Comparison of ENCODE assay signal across 8 cellular contexts in genomic region chr14:59189822-59190368, GRCh38. TPM values are rescaled to one million over a fixed set of nuclear protein-coding genes. Genes with fewer than 3 reads are reported as not detected.
DNase-seq lines count a peak whose midpoint lies in the region; ATAC-seq, FAIRE-seq and TF ChIP-seq lines count a peak whose summit lies in the region.

No MANE protein-coding gene starts in this region.

- H3K27me3 ChIP-seq in GM06990 (replicated peaks; ENCODE audit: control insufficient read depth, insufficient read depth, low read length) = no peaks in the 10 kb centered on the region
- no peaks in the 10 kb centered on the region for H3K27me3 ChIP-seq in pancreas
- H3K27me3 ChIP-seq in thyroid gland = no peaks in the 10 kb centered on the region

- 2 to 3% methylated on average over 24 of the region's 24 CpGs for WGBS in pancreas, 2 donors
- WGBS in thyroid gland, 2 donors = 5% methylated on average over 24 of the region's 24 CpGs

- H3K4me1 Mint-ChIP-seq in HFFc6 (ENCODE audit: low read depth) = peaks cover 18% of the 10 kb centered on the region
- peaks cover 16% of the 10 kb centered on the region for H3K4me1 Mint-ChIP-seq in activated naive CD8-positive, alpha-beta T cell treated with anti-CD3 and anti-CD28 coated beads, Interleukin-2, amount 10 ng/mL, durations not matched to agents 7 days and 5 days

- FAIRE-seq in pancreas (lab: Jason Lieb, UNC) = no peak

- H3K36me3 ChIP-seq in GM06990 (ENCODE audit: control insufficient read depth, insufficient read depth, low read length) (no peaks in the 10 kb centered on the region), pancreas (no peaks in the 10 kb centered on the region), thyroid gland (no peaks in the 10 kb centered on the region)

- TF ChIP-seq POLR2A in NB4 (IDR thresholded peaks at IDR 0.05; ENCODE audit: extremely low read depth, insufficient read length) (no peak), thyroid gland (IDR thresholded peaks at IDR 0.05) (no peak)

- no peaks in the 10 kb centered on the region for H3K9me3 ChIP-seq in pancreas
- no peaks in the 10 kb centered on the region for H3K9me3 ChIP-seq in thyroid gland

- H3K4me3 Mint-ChIP-seq in HFFc6 = peak overlapping the region; percentile 95
- peak overlapping the region; percentile 93 for H3K4me3 Mint-ChIP-seq in activated naive CD8-positive, alpha-beta T cell treated with anti-CD3 and anti-CD28 coated beads, Interleukin-2, amount 10 ng/mL, durations not matched to agents 7 days and 5 days

- H3K36me3 Mint-ChIP-seq in HFFc6 (ENCODE audit: low read depth) = no peaks in the 10 kb centered on the region
- H3K36me3 Mint-ChIP-seq in activated naive CD8-positive, alpha-beta T cell treated with anti-CD3 and anti-CD28 coated beads, Interleukin-2, amount 10 ng/mL, durations not matched to agents 7 days and 5 days = peaks cover 2% of the 10 kb centered on the region

- H3K4me1 ChIP-seq in pancreas (peaks cover 22 to 24% (median 24%) of the 10 kb centered on the region in 3 donors), thyroid gland (peaks cover 5 to 7% of the 10 kb centered on the region in 2 donors)

- H3K27me3 Mint-ChIP-seq in HFFc6 (ENCODE audit: insufficient read depth) = peaks cover 15% of the 10 kb centered on the region; the same call in 1 of the 2 replicates
- H3K27me3 Mint-ChIP-seq in activated naive CD8-positive, alpha-beta T cell treated with anti-CD3 and anti-CD28 coated beads, Interleukin-2, amount 10 ng/mL, durations not matched to agents 7 days and 5 days = peaks cover 19% of the 10 kb centered on the region

- H3K9me3 Mint-ChIP-seq in HFFc6 = no peaks in the 10 kb centered on the region
- H3K9me3 Mint-ChIP-seq in activated naive CD8-positive, alpha-beta T cell treated with anti-CD3 and anti-CD28 coated beads, Interleukin-2, amount 10 ng/mL, durations not matched to agents 7 days and 5 days = no peaks in the 10 kb centered on the region

- intact Hi-C loops in Right ventricle myocardium superior (cut with DNase I) (loop anchor here (10.0 kb wide), 2 partner anchors 55 to 125 kb away; no protein-coding TSS in a partner anchor), pancreas (cut with DNase I) (no loop called here), thyroid gland (cut with DNase I) (loop anchor here (5.0 to 10.0 kb wide), 2 partner anchors 65 to 172 kb away; no protein-coding TSS in a partner anchor)

- peak; percentile 72 for ATAC-seq in SK-N-SH treated with all-trans-retinoic acid at 6 μM for 48 hours
- peak; percentile 12 for ATAC-seq in activated naive CD8-positive, alpha-beta T cell treated with anti-CD3 and anti-CD28 coated beads, Interleukin-2, amount 10 ng/mL, durations not matched to agents 7 days and 5 days (ENCODE audit: low read depth)
- peak; percentile 47 for ATAC-seq in Right ventricle myocardium superior (ENCODE audit: poor library complexity)
- peak; percentile 40 to 63 (median 54) for ATAC-seq in pancreas

- peak overlapping the region; percentile 96 to 98 (median 97) for H3K27ac ChIP-seq in pancreas
- peak overlapping the region; percentile 92 to 95 (median 94) for H3K27ac ChIP-seq in thyroid gland

- TF ChIP-seq CTCF in GM06990 (IDR thresholded peaks at IDR 0.05; ENCODE audit: insufficient read depth, low read length, poor library complexity, severe bottlenecking) (no peak), HFFc6 (IDR thresholded peaks at IDR 0.05) (no peak), NB4 (IDR thresholded peaks at IDR 0.05; ENCODE audit: low read depth, low read length) (no peak), pancreas (IDR thresholded peaks at IDR 0.05) (no peak), thyroid gland (IDR thresholded peaks at IDR 0.05) (no peak)

- H3K4me3 ChIP-seq in GM06990 (replicated peaks; ENCODE audit: low read depth, low read length) (peak overlapping the region; percentile 65), NB4 (ENCODE audit: low read depth, low read length) (peak overlapping the region; percentile 71), pancreas (peak overlapping the region; percentile 38 to 83 (median 68)), thyroid gland (replicated peaks in 1 of 3) (peak overlapping the region in 2 of 3 donors; percentile 76 to 90)

- DNase-seq in GM06990 (ENCODE audit: extremely low read depth, insufficient read length) (peak; percentile 75), HFFc6 (peak; percentile 94), NB4 (ENCODE audit: low read depth) (peak; percentile 74), Right ventricle myocardium superior (peak; percentile 91), pancreas (peak; percentile 82 to 93 (median 87)), thyroid gland (peak; percentile 91 to 92)
- DNase-seq in activated naive CD8-positive, alpha-beta T cell treated with anti-CD3 and anti-CD28 coated beads, Interleukin-2, amount 10 ng/mL, durations not matched to agents 7 days and 5 days = peak; percentile 77

- POLR2A ChIA-PET in activated naive CD8-positive, alpha-beta T cell treated with anti-CD3 and anti-CD28 coated beads, Interleukin-2, amount 10 ng/mL, durations not matched to agents 7 days and 5 days (lab: Charles Lee) = interaction anchor here (0.5 to 1.9 kb wide), 4 partner anchors 24 to 763 kb away, joined by 3 to 6 read pairs (median 4); partner anchors contain the start of genes JKAMP, KIAA0586, L3HYPDH and TIMM9

- peak overlapping the region; percentile 97 for H3K27ac Mint-ChIP-seq in HFFc6
- peak overlapping the region; percentile 79 for H3K27ac Mint-ChIP-seq in activated naive CD8-positive, alpha-beta T cell treated with anti-CD3 and anti-CD28 coated beads, Interleukin-2, amount 10 ng/mL, durations not matched to agents 7 days and 5 days

TF ChIP-seq in SK-N-SH treated with all-trans-retinoic acid at 6 μM for 48 hours, 23 proteins besides CTCF, POLR2A, EP300 and RAD21:
- TF ChIP-seq SNAI2 (CRISPR knock-in tag; IDR thresholded peaks at IDR 0.05) (no peak), ZNF565 (CRISPR knock-in tag; conservative IDR thresholded peaks at IDR 0.05; ENCODE audit: low read depth) (no peak), OSR1 (CRISPR knock-in tag; IDR thresholded peaks at IDR 0.05) (no peak), ZNF70 (CRISPR knock-in tag; IDR thresholded peaks at IDR 0.05) (no peak), POU6F1 (CRISPR knock-in tag; IDR thresholded peaks at IDR 0.05; ENCODE audit: borderline replicate concordance, low read depth) (no peak), ZFP30 (CRISPR knock-in tag; IDR thresholded peaks at IDR 0.05) (no peak), PATZ1 (CRISPR knock-in tag; IDR thresholded peaks at IDR 0.05; ENCODE audit: borderline replicate concordance) (no peak), ZNF8 (CRISPR knock-in tag; IDR thresholded peaks at IDR 0.05) (no peak)

RNA-seq across cellular contexts. Expression of gene DAAM1, which starts 1.4 kb away (rescaled TPM):
- 10 to 100 TPM in 2 of 6 experiments, 1 to 10 TPM in 4; 7.5 to 12.2 (median 8.6) TPM for total RNA-seq in HFFc6 (2021; fragmentation: NEBNext Ultra II Directional; extraction: Animal tissue kit (Norgen Biotek cat#: 25700))
- 10 to 100 TPM; 20.4 to 24.9 TPM for total RNA-seq in activated naive CD8-positive, alpha-beta T cell treated with anti-CD3 and anti-CD28 coated beads, Interleukin-2, amount 10 ng/mL, durations not matched to agents 7 days and 5 days
- 104 TPM for total RNA-seq in Right ventricle myocardium superior
- total RNA-seq in pancreas = 10 to 100 TPM; 12.8 to 26.7 (median 19.1) TPM
- polyA plus RNA-seq in pancreas = 10 to 100 TPM in 1 of 2 donors, 1 to 10 TPM in 1; 6.2 to 11.0 TPM
- total RNA-seq in thyroid gland = 10 to 100 TPM; 25.3 to 47.2 (median 37.8) TPM

Comparison
In these comparisons a context has a peak if more than half of its experiments do, and no peak if none do; other contexts are left out.
1. Peak in every context shown above with its lines: DNase-seq, ATAC-seq, H3K4me3 ChIP-seq and H3K27ac ChIP-seq.
2. ATAC-seq: peak in every context shown above with its lines; median percentile 72 in SK-N-SH treated with all-trans-retinoic acid at 6 μM for 48 hours; 54 in pancreas; 47 in Right ventricle myocardium superior; 12 in activated naive CD8-positive, alpha-beta T cell treated with anti-CD3 and anti-CD28 coated beads, Interleukin-2, amount 10 ng/mL, durations not matched to agents 7 days and 5 days.
3. intact Hi-C loops: an anchor here in Right ventricle myocardium superior (10.0 kb wide) and thyroid gland (5.0 to 10.0 kb wide); none called in pancreas.